Comparison of ENCODE assay signal across 24 cellular contexts in genomic region chr20:10398834-10399369, GRCh38.
"Had no signal": no experiment of that assay in that cellular context is flagged by ENCODE, and none has a peak within 500 bp of the region (broad histone marks: within the 10 kb centered on the region; RNA-seq: fewer than 3 reads in every experiment).

No MANE protein-coding gene starts in this region.

- H3K36me3 ChIP-seq: left ventricle myocardium inferior, ovary, right atrium auricular region, thyroid gland, transverse colon, upper lobe of right lung had no signal

- H3K9me3 ChIP-seq: left ventricle myocardium inferior, mucosa of descending colon, ovary, right atrium auricular region, stomach, testis, thyroid gland, transverse colon, upper lobe of right lung had no signal

- H3K27me3 ChIP-seq: hepatocyte, ovary, right atrium auricular region, stomach, testis, thyroid gland, transverse colon, upper lobe of right lung had no signal

- FAIRE-seq: urothelium cell line had no signal

- H3K4me1 ChIP-seq: left ventricle myocardium inferior, right atrium auricular region, stomach, testis, thyroid gland, transverse colon, upper lobe of right lung had no signal

- H3K4me3 ChIP-seq: hepatocyte, left ventricle myocardium inferior, lung, mucosa of descending colon, ovary, right atrium auricular region, skin epidermis, stomach, testis, thyroid gland, transverse colon, upper lobe of right lung had no signal

- H3K79me2 ChIP-seq: hepatocyte had no signal

- DNase-seq: islet precursor cell; left ventricle myocardium inferior; midbrain; mucosa of descending colon; naive thymus-derived CD4-positive, alpha-beta T cell; ovary; stimulated activated CD4-positive, alpha-beta T cell treated with anti-CD3 and anti-CD28 coated beads, Interleukin-12 subunit alpha, Interleukin-12 subunit beta, amount 100 ng/mL, for 4 hours; stimulated activated CD4-positive, alpha-beta T cell treated with anti-CD3 and anti-CD28 coated beads, Interleukin-15, amount 100 ng/mL, for 24 hours; stimulated activated CD4-positive, alpha-beta T cell treated with anti-CD3 and anti-CD28 coated beads, Interleukin-2, amount 100 ng/mL, for 24 hours; stimulated activated CD4-positive, alpha-beta T cell treated with anti-CD3 and anti-CD28 coated beads, Interleukin-4, amount 100 ng/mL, for 1 hour; stimulated activated naive B cell treated with anti-CD40 and anti-IgM and Interleukin-4, amounts not matched to agents 10 μg/mL and 1 μg/mL and 100 μg/mL, for 72 hours; stimulated activated naive CD8-positive, alpha-beta T cell treated with anti-CD3 and anti-CD28 coated beads, Interleukin-15, Interleukin-2, amounts not matched to agents 100 U/mL and 50 U/mL, for 24 hours; stomach; testis; thyroid gland; transverse colon; upper lobe of right lung had no signal

- ATAC-seq: mucosa of descending colon; naive thymus-derived CD4-positive, alpha-beta T cell; natural killer cell treated with Interleukin-12 subunit alpha and Interleukin-12 subunit beta and Interleukin-15 and Interleukin-18, amount 100 ng/mL, for 72 hours; sciatic nerve; stimulated activated naive B cell treated with anti-CD40 and anti-IgM and Interleukin-4, amounts not matched to agents 10 μg/mL and 1 μg/mL and 100 μg/mL, for 72 hours; stimulated activated naive CD8-positive, alpha-beta T cell treated with anti-CD3 and anti-CD28 coated beads, Interleukin-15, Interleukin-2, amounts not matched to agents 100 U/mL and 50 U/mL, for 24 hours; upper lobe of right lung had no signal

- H3K27ac ChIP-seq: hepatocyte, left ventricle myocardium inferior, ovary, right atrium auricular region, skin epidermis, stomach, testis, thyroid gland, transverse colon, upper lobe of right lung had no signal

- H3K4me2 ChIP-seq: hepatocyte had no signal

- H2AFZ ChIP-seq: hepatocyte had no signal
